9 cellular contexts compared by ENCODE assay signal in genomic region chr10:97771055-97771811, GRCh38. TPM values are rescaled to one million over a fixed set of nuclear protein-coding genes. Genes with fewer than 3 reads are reported as not detected.
A peak's percentile ranks its signal among the peaks of the same experiment; 100 is the strongest.
DNase-seq lines count a peak whose midpoint lies in the region; ATAC-seq, FAIRE-seq and TF ChIP-seq lines count a peak whose summit lies in the region.
"Had no signal": no experiment of that assay in that cellular context is flagged by ENCODE, and none has a peak within 500 bp of the region (broad histone marks: within the 10 kb centered on the region; RNA-seq: fewer than 3 reads in every experiment).

No MANE protein-coding gene starts in this region.

- CTCF ChIA-PET in HEK293T (lab: Yijun Ruan, JAX) (no interaction called here), mammary epithelial cell (lab: Charles Lee; ENCODE audit: low non-redundant PET) (interaction anchor here (0.6 kb wide), 1 partner anchor 153 kb away, joined by 3 read pairs; no protein-coding TSS in a partner anchor), HepG2 (lab: Yijun Ruan, JAX; ENCODE audit: low intra/inter-chr PET ratio, low total read pairs) (no interaction called here)

- no TSS peak for BruUV-seq in mammary epithelial cell (replicated peaks; lab: Mats Ljungman, UMichigan)
- BruUV-seq in HepG2 (replicated peaks; lab: Mats Ljungman, UMichigan): no TSS peak

- no peaks in the 10 kb centered on the region for H3K79me2 ChIP-seq in mammary epithelial cell (ENCODE audit: insufficient read depth, low read length)
- no peaks in the 10 kb centered on the region for H3K79me2 ChIP-seq in HepG2 (ENCODE audit: insufficient read depth, low read length)

- no peak overlapping the region for H3K27ac ChIP-seq in mammary epithelial cell (ENCODE audit: insufficient read depth, low read depth, low read length)
- H3K27ac ChIP-seq in HepG2 (ENCODE audit: extremely low read length, insufficient read depth, low read length): no peak overlapping the region

- no peak for TF ChIP-seq POLR2A in HepG2 (IDR thresholded peaks at IDR 0.05; ENCODE audit: insufficient read depth in 1 of 2, low read depth in 2 of 2, low read length in 2 of 2)

- peak overlapping the region in 2 of 3 experiments; percentile 28 to 29 for H3K4me3 ChIP-seq in mammary epithelial cell (replicated peaks in 1 of 3; ENCODE audit: insufficient read depth in 1 of 3, low read depth in 2 of 3, low read length in 3 of 3)
- peak overlapping the region in 2 of 3 experiments; percentile 47 to 61; a peak in 3 of 6 replicates for H3K4me3 ChIP-seq in HepG2 (replicated peaks in 1 of 3; ENCODE audit: insufficient read depth in 1 of 3, low read depth in 2 of 3, low read length in 3 of 3)

- H3K9me3 ChIP-seq in mammary epithelial cell (replicated peaks; ENCODE audit: insufficient read depth, low read length): no peaks in the 10 kb centered on the region
- no peaks in the 10 kb centered on the region for H3K9me3 ChIP-seq in HepG2 (ENCODE audit: low read length)

- H3K4me2 ChIP-seq in mammary epithelial cell (ENCODE audit: insufficient read depth, low read depth, low read length) (peak overlapping the region; percentile 82), HepG2 (ENCODE audit: low read depth, low read length) (peak overlapping the region; percentile 81)

- POLR2A ChIA-PET in HEK293T (lab: Yijun Ruan, JAX) (no interaction called here), HepG2 (lab: Yijun Ruan, JAX) (no interaction called here)

- in situ Hi-C loops in mammary epithelial cell (cut with MboI; ENCODE audit: low sequenced_read_pairs in 2 of 2) (no loop called here), HepG2 (cut with HindIII; ENCODE audit: extremely low pct_ligation_motif_present, low pct_unique_long_range_greater_than_20kb) (no loop called here)

- TF ChIP-seq CTCF in mammary epithelial cell (conservative IDR thresholded peaks at IDR 0.05 in 1 of 2, IDR thresholded peaks at IDR 0.05 in 1 of 2; ENCODE audit: extremely low read depth in 1 of 2, insufficient read depth in 1 of 2, low read depth in 1 of 2, low read length in 2 of 2) (no peak), HepG2 (CRISPR knock-in tag; IDR thresholded peaks at IDR 0.05) (no peak; the same call in 1 of the 2 replicates)

- TF ChIP-seq EP300 in HepG2 (IDR thresholded peaks at IDR 0.05; ENCODE audit: low read depth in 2 of 2, low read length in 2 of 2) (no peak), HepG2 (CRISPR knock-in tag; IDR thresholded peaks at IDR 0.05; ENCODE audit: borderline replicate concordance) (no peak)

- H4K20me1 ChIP-seq in mammary epithelial cell (ENCODE audit: insufficient read depth, low read length) (no peaks in the 10 kb centered on the region), HepG2 (ENCODE audit: insufficient read depth, low read length) (no peaks in the 10 kb centered on the region)

- WGBS in mammary epithelial cell (ENCODE audit: low coverage, missing lambda C conversion rate): 12% methylated on average over 18 of the region's 75 CpGs
- WGBS in HepG2 (ENCODE audit: low lambda C conversion rate): 6% methylated on average over 3 of the region's 75 CpGs

- DNase-seq in CD1c-positive myeloid dendritic cell (ENCODE audit: extremely low spot score) (peak; percentile 4), HEK293T (ENCODE audit: extremely low spot score) (peak; percentile 69), mammary epithelial cell (peak; percentile 55), HepG2 (ENCODE audit: low spot score) (no peak)
- DNase-seq in activated effector memory CD4-positive, alpha-beta T cell treated with Interleukin-2 at 50 U/mL for 16 hours: no peak

- intact Hi-C loops in mammary epithelial cell (cut with micrococcal nuclease): no loop called here
- intact Hi-C loops in HepG2 (cut with micrococcal nuclease; ENCODE audit: unreplicated experiment): no loop called here

- ATAC-seq in HepG2: peak; percentile 39
- ATAC-seq in GM18868 (IDR thresholded peaks at IDR 0.05; ENCODE audit: unreplicated experiment): no peak
- ATAC-seq in GM21737 (IDR thresholded peaks at IDR 0.05; ENCODE audit: unreplicated experiment): no peak
- no peak for ATAC-seq in GM18502 (IDR thresholded peaks at IDR 0.05; ENCODE audit: poor library complexity, unreplicated experiment)

- TF ChIP-seq RAD21 in HepG2 (CRISPR knock-in tag; IDR thresholded peaks at IDR 0.05): no peak

- H3K4me1 ChIP-seq in mammary epithelial cell (ENCODE audit: insufficient read depth, low read length): peaks cover 2% of the 10 kb centered on the region
- H3K4me1 ChIP-seq in HepG2 (ENCODE audit: insufficient read depth, low read length): peaks cover 49% of the 10 kb centered on the region

- H2AFZ ChIP-seq in mammary epithelial cell (ENCODE audit: low read depth, low read length) (no peak overlapping the region), HepG2 (ENCODE audit: low read length) (no peak overlapping the region)

- H3K9ac ChIP-seq in mammary epithelial cell (ENCODE audit: insufficient read depth, low read length) (no peak overlapping the region), HepG2 (ENCODE audit: insufficient read depth, low read depth, low read length) (no peak overlapping the region)

- dilution Hi-C loops in mammary epithelial cell (cut with HindIII; ENCODE audit: low sequenced_read_pairs): loop anchor here (10.0 kb wide), 1 partner anchor 204 kb away; no protein-coding TSS in a partner anchor

- H3K36me3 ChIP-seq in mammary epithelial cell (ENCODE audit: insufficient read depth, low read length): no peaks in the 10 kb centered on the region
- H3K36me3 ChIP-seq in HepG2 (replicated peaks in 1 of 2; ENCODE audit: control insufficient read depth in 1 of 2, insufficient read depth in 2 of 2, low read length in 2 of 2): no peaks in the 10 kb centered on the region

- H3K27me3 ChIP-seq in mammary epithelial cell (ENCODE audit: insufficient read depth, low read length) (peaks cover 17% of the 10 kb centered on the region), HepG2 (ENCODE audit: control insufficient read depth in 1 of 2, insufficient read depth in 2 of 2, low read length in 2 of 2) (peaks cover 6 to 30% of the 10 kb centered on the region in 2 experiments)

- FAIRE-seq in HepG2 (lab: Jason Lieb, UNC): no peak

RNA-seq across cellular contexts. Expression of gene SFRP5, which starts 0.6 kb away (rescaled TPM):
- not detected for total RNA-seq in mammary epithelial cell
- polyA plus RNA-seq in mammary epithelial cell: not detected
- 0.31 TPM for polyA minus RNA-seq in mammary epithelial cell
- 0.83 and 1.7 TPM in 2 replicates for total RNA-seq in HepG2 (2016; rRNA removed; fragmentation: Illumina TruSeq; extraction: Trizol)
- total RNA-seq in HepG2 (2016; cell fraction: cytosol; rRNA removed; fragmentation: Illumina TruSeq; extraction: Trizol; ENCODE audit: low read depth): 0.09 and 0.61 TPM in 2 replicates
- 0.89 and 2.0 TPM in 2 replicates for total RNA-seq in HepG2 (2016; cell fraction: insoluble cytoplasmic fraction; rRNA removed; fragmentation: Illumina TruSeq; extraction: Trizol)
- 1.0 and 1.9 TPM in 2 replicates for total RNA-seq in HepG2 (2016; cell fraction: membrane; rRNA removed; fragmentation: Illumina TruSeq; extraction: Trizol)
- total RNA-seq in HepG2 (2016; cell fraction: nucleus; rRNA removed; fragmentation: Illumina TruSeq; extraction: Trizol): 1.2 and 1.3 TPM in 2 replicates
- polyA plus RNA-seq in HepG2 (2011; rRNA removed): 0.16 and 0.32 TPM in 2 replicates
- 0.19 and 0.67 TPM in 2 replicates for polyA plus RNA-seq in HepG2 (2011; cell fraction: cytosol; rRNA removed)
- 0.27 TPM in 1 of 2 replicates, not detected in the other for polyA plus RNA-seq in HepG2 (2011; cell fraction: nucleus; rRNA removed)
- 0.07 and 0.08 TPM in 2 replicates for polyA plus RNA-seq in HepG2 (2012)
- polyA plus RNA-seq in HepG2 (2016; cell fraction: cytosol; fragmentation: Illumina TruSeq; extraction: Trizol; ENCODE audit: low read depth): 0.59 and 0.68 TPM in 2 replicates
- 1.1 and 1.2 TPM in 2 replicates for polyA plus RNA-seq in HepG2 (2016; cell fraction: insoluble cytoplasmic fraction; fragmentation: Illumina TruSeq; extraction: Trizol; ENCODE audit: low read depth)
- polyA plus RNA-seq in HepG2 (2016; cell fraction: membrane; fragmentation: Illumina TruSeq; extraction: Trizol; ENCODE audit: low read depth): 0.91 and 1.5 TPM in 2 replicates
- 2.7 and 3.2 TPM in 2 replicates for polyA plus RNA-seq in HepG2 (2016; cell fraction: nucleus; fragmentation: Illumina TruSeq; extraction: Trizol; ENCODE audit: insufficient read depth, low read depth)
- 0.76 TPM in 1 of 2 replicates, not detected in the other for polyA minus RNA-seq in HepG2 (2011; rRNA and poly(A)+ RNA removed; ENCODE audit: low replicate concordance)
- polyA minus RNA-seq in HepG2 (2011; cell fraction: cytosol; rRNA and poly(A)+ RNA removed): 0.79 TPM in 1 of 2 replicates, not detected in the other
- polyA minus RNA-seq in HepG2 (2011; cell fraction: nucleus; rRNA and poly(A)+ RNA removed): not detected in 2 replicates
- total RNA-seq: dermis microvascular lymphatic vessel endothelial cell had no signal

RNA-seq across cellular contexts. Expression of gene ZFYVE27, which starts 34.3 kb away (rescaled TPM):
- total RNA-seq in mammary epithelial cell (10 to 100 TPM; 26.8 to 33.5 TPM), HepG2 (2016; rRNA removed; fragmentation: Illumina TruSeq; extraction: Trizol) (6.1 and 19.7 TPM in 2 replicates)
- polyA plus RNA-seq in mammary epithelial cell (14.3 TPM), HepG2 (2011; rRNA removed) (20.5 and 26.9 TPM in 2 replicates)
- 9.4 TPM for polyA minus RNA-seq in mammary epithelial cell
- total RNA-seq in HepG2 (2016; cell fraction: cytosol; rRNA removed; fragmentation: Illumina TruSeq; extraction: Trizol; ENCODE audit: low read depth): 2.8 and 3.8 TPM in 2 replicates
- total RNA-seq in HepG2 (2016; cell fraction: insoluble cytoplasmic fraction; rRNA removed; fragmentation: Illumina TruSeq; extraction: Trizol): 5.8 and 20.5 TPM in 2 replicates
- total RNA-seq in HepG2 (2016; cell fraction: membrane; rRNA removed; fragmentation: Illumina TruSeq; extraction: Trizol): 4.5 and 6.1 TPM in 2 replicates
- 36.5 and 37.6 TPM in 2 replicates for total RNA-seq in HepG2 (2016; cell fraction: nucleus; rRNA removed; fragmentation: Illumina TruSeq; extraction: Trizol)
- 11.3 and 12.9 TPM in 2 replicates for polyA plus RNA-seq in HepG2 (2011; cell fraction: cytosol; rRNA removed)
- polyA plus RNA-seq in HepG2 (2011; cell fraction: nucleus; rRNA removed): 107 and 112 TPM in 2 replicates
- polyA plus RNA-seq in HepG2 (2012): 13.0 and 18.5 TPM in 2 replicates
- polyA plus RNA-seq in HepG2 (2016; cell fraction: cytosol; fragmentation: Illumina TruSeq; extraction: Trizol; ENCODE audit: low read depth): 0.68 and 0.92 TPM in 2 replicates
- 4.2 and 4.9 TPM in 2 replicates for polyA plus RNA-seq in HepG2 (2016; cell fraction: insoluble cytoplasmic fraction; fragmentation: Illumina TruSeq; extraction: Trizol; ENCODE audit: low read depth)
- polyA plus RNA-seq in HepG2 (2016; cell fraction: membrane; fragmentation: Illumina TruSeq; extraction: Trizol; ENCODE audit: low read depth): 1.7 and 2.1 TPM in 2 replicates
- 50.1 and 57.5 TPM in 2 replicates for polyA plus RNA-seq in HepG2 (2016; cell fraction: nucleus; fragmentation: Illumina TruSeq; extraction: Trizol; ENCODE audit: insufficient read depth, low read depth)
- polyA minus RNA-seq in HepG2 (2011; rRNA and poly(A)+ RNA removed; ENCODE audit: low replicate concordance): 26.7 and 43.3 TPM in 2 replicates
- polyA minus RNA-seq in HepG2 (2011; cell fraction: cytosol; rRNA and poly(A)+ RNA removed): 6.0 and 6.5 TPM in 2 replicates
- polyA minus RNA-seq in HepG2 (2011; cell fraction: nucleus; rRNA and poly(A)+ RNA removed): 45.2 and 45.3 TPM in 2 replicates

RNA-seq across cellular contexts. Expression of gene MARVELD1, which starts 57.7 kb away (rescaled TPM):
- 10 to 100 TPM; 39.8 to 72.5 TPM for total RNA-seq in mammary epithelial cell
- 84.8 TPM for polyA plus RNA-seq in mammary epithelial cell
- polyA minus RNA-seq in mammary epithelial cell: 74.7 TPM
- not detected in 2 replicates for total RNA-seq in HepG2 (2016; rRNA removed; fragmentation: Illumina TruSeq; extraction: Trizol)
- total RNA-seq in HepG2 (2016; cell fraction: cytosol; rRNA removed; fragmentation: Illumina TruSeq; extraction: Trizol; ENCODE audit: low read depth): not detected in 2 replicates
- total RNA-seq in HepG2 (2016; cell fraction: insoluble cytoplasmic fraction; rRNA removed; fragmentation: Illumina TruSeq; extraction: Trizol): not detected in 2 replicates
- total RNA-seq in HepG2 (2016; cell fraction: membrane; rRNA removed; fragmentation: Illumina TruSeq; extraction: Trizol): not detected in 2 replicates
- total RNA-seq in HepG2 (2016; cell fraction: nucleus; rRNA removed; fragmentation: Illumina TruSeq; extraction: Trizol): not detected in 2 replicates
- polyA plus RNA-seq in HepG2 (2011; rRNA removed): 0.08 TPM in 1 of 2 replicates, not detected in the other
- polyA plus RNA-seq in HepG2 (2011; cell fraction: cytosol; rRNA removed): 0.03 TPM in 1 of 2 replicates, not detected in the other
- 0.03 and 0.26 TPM in 2 replicates for polyA plus RNA-seq in HepG2 (2011; cell fraction: nucleus; rRNA removed)
- not detected in 2 replicates for polyA plus RNA-seq in HepG2 (2012)
- not detected in 2 replicates for polyA plus RNA-seq in HepG2 (2016; cell fraction: cytosol; fragmentation: Illumina TruSeq; extraction: Trizol; ENCODE audit: low read depth)
- not detected in 2 replicates for polyA plus RNA-seq in HepG2 (2016; cell fraction: insoluble cytoplasmic fraction; fragmentation: Illumina TruSeq; extraction: Trizol; ENCODE audit: low read depth)
- not detected in 2 replicates for polyA plus RNA-seq in HepG2 (2016; cell fraction: membrane; fragmentation: Illumina TruSeq; extraction: Trizol; ENCODE audit: low read depth)
- polyA plus RNA-seq in HepG2 (2016; cell fraction: nucleus; fragmentation: Illumina TruSeq; extraction: Trizol; ENCODE audit: insufficient read depth, low read depth): not detected in 2 replicates
- polyA minus RNA-seq in HepG2 (2011; rRNA and poly(A)+ RNA removed; ENCODE audit: low replicate concordance): 33.8 TPM in 1 of 2 replicates, not detected in the other
- not detected in 2 replicates for polyA minus RNA-seq in HepG2 (2011; cell fraction: cytosol; rRNA and poly(A)+ RNA removed)
- polyA minus RNA-seq in HepG2 (2011; cell fraction: nucleus; rRNA and poly(A)+ RNA removed): 0.13 TPM in 1 of 2 replicates, not detected in the other

Comparison
In these comparisons a context has a peak if more than half of its experiments do, and no peak if none do; other contexts are left out.
1. DNase-seq: peak in CD1c-positive myeloid dendritic cell (single experiment), HEK293T (single experiment) and mammary epithelial cell (single experiment); none in HepG2 (single experiment) and activated effector memory CD4-positive, alpha-beta T cell treated with Interleukin-2 at 50 U/mL for 16 hours (single experiment).
2. RNA of gene MARVELD1, which starts 57.7 kb away (total RNA-seq): 39.8 to 72.5 TPM in mammary epithelial cell; not detected in HepG2; every median in the first group is over 10 times any median in the second.